In genomic region chr22:37241351-37242142, GRCh38 we compare ENCODE assay signal across 9 cellular contexts. TPM values are rescaled to one million over a fixed set of nuclear protein-coding genes. Genes with fewer than 3 reads are reported as not detected.
DNase-seq lines count a peak whose midpoint lies in the region; ATAC-seq, FAIRE-seq and TF ChIP-seq lines count a peak whose summit lies in the region.
"Had no signal": no experiment of that assay in that cellular context is flagged by ENCODE, and none has a peak within 500 bp of the region (broad histone marks: within the 10 kb centered on the region; RNA-seq: fewer than 3 reads in every experiment).

No MANE protein-coding gene starts in this region.

- no peaks in the 10 kb centered on the region for H3K9me1 ChIP-seq in K562 (ENCODE audit: control insufficient read depth, insufficient read depth, low read length)

- H3K27ac ChIP-seq in OCI-LY1 (ENCODE audit: low read depth, low read length, poor library complexity, severe bottlenecking) (peak overlapping the region; percentile 97), K562 (ENCODE audit: extremely low read depth, low read depth, low read length) (peak overlapping the region; percentile 88), skin epidermis (peak overlapping the region in 16 of 21 experiments; percentile 2 to 94 (median 61))

- H3K36me3 ChIP-seq in OCI-LY1 (ENCODE audit: insufficient read depth, low read length) (peaks cover 50% of the 10 kb centered on the region), K562 (ENCODE audit: control insufficient read depth, insufficient read depth, low read length) (peaks cover 49% of the 10 kb centered on the region; the same call in 2 of the 3 replicates)

- in situ Hi-C loops in GM13976 (cut with MboI; ENCODE audit: low sequenced_read_pairs, unreplicated experiment): no loop called here
- in situ Hi-C loops in K562 (cut with MboI): no loop called here

- H3K4me1 ChIP-seq in OCI-LY1 (ENCODE audit: insufficient read depth, low read length, severe bottlenecking) (peaks cover 86% of the 10 kb centered on the region), K562 (replicated peaks in 1 of 2; ENCODE audit: control insufficient read depth in 2 of 2, insufficient read depth in 2 of 2, low read length in 2 of 2) (peaks cover 29 to 52% of the 10 kb centered on the region in 2 experiments)

- H3F3A ChIP-seq in OCI-LY1 (ENCODE audit: insufficient read depth, low read length): 0 out of 2 replicates have a peak, but pooled peaks cover 3% of the 10 kb centered on the region

- H3K79me2 ChIP-seq in OCI-LY1 (ENCODE audit: insufficient read depth, low read length) (peaks cover 8% of the 10 kb centered on the region; the same call in 1 of the 2 replicates), K562 (ENCODE audit: control insufficient read depth, insufficient read depth, low read length) (peaks cover 44% of the 10 kb centered on the region)

- H3K4me3 ChIP-seq in OCI-LY1 (ENCODE audit: low read depth, low read length, poor library complexity, severe bottlenecking): peak overlapping the region; percentile 91
- H3K4me3 ChIP-seq in K562: peak overlapping the region; percentile 76
- H3K4me3 ChIP-seq in skin epidermis: peak overlapping the region; percentile 4 to 53 (median 18)

- H3K9me2 ChIP-seq in OCI-LY1 (ENCODE audit: low read depth, low read length): no peaks in the 10 kb centered on the region

- H2AFZ ChIP-seq in OCI-LY1 (ENCODE audit: low read length): no peak overlapping the region
- no peak overlapping the region for H2AFZ ChIP-seq in K562 (ENCODE audit: low read depth, low read length)

- intact Hi-C loops in K562 (cut with micrococcal nuclease): no loop called here

- H3K9me3 ChIP-seq in OCI-LY1 (ENCODE audit: low read length) (no peaks in the 10 kb centered on the region), K562 (replicated peaks; ENCODE audit: control insufficient read depth, insufficient read depth, low read depth, low read length) (no peaks in the 10 kb centered on the region)

- no peaks in the 10 kb centered on the region for H3K27me3 ChIP-seq in OCI-LY1 (ENCODE audit: insufficient read depth, low read length)
- no peaks in the 10 kb centered on the region for H3K27me3 ChIP-seq in K562 (ENCODE audit: control insufficient read depth in 2 of 2, insufficient read depth in 2 of 2, low read length in 2 of 2)

- POLR2A ChIA-PET in K562 (lab: Yijun Ruan, JAX): interaction anchor here (0.7 to 1.4 kb wide), 4 partner anchors 16 to 75 kb away, joined by 3 to 5 read pairs (median 4); no protein-coding TSS in a partner anchor

- CTCF ChIA-PET in K562 (lab: Yijun Ruan, JAX; ENCODE audit: low intra/inter-chr PET ratio): no interaction called here

- no peak for FAIRE-seq in K562 (lab: Jason Lieb, UNC)

- peak overlapping the region; percentile 91 for H3K9ac ChIP-seq in OCI-LY1 (ENCODE audit: low read length)
- peak overlapping the region; percentile 80 to 81 for H3K9ac ChIP-seq in K562 (ENCODE audit: insufficient read depth in 1 of 2, low read depth in 2 of 2, low read length in 2 of 2)

- no peak for TF ChIP-seq EP300 in K562 (IDR thresholded peaks at IDR 0.05; ENCODE audit: low read length)

- H4K20me1 ChIP-seq in OCI-LY1 (ENCODE audit: insufficient read depth, low read length): no peaks in the 10 kb centered on the region
- no peaks in the 10 kb centered on the region; the same call in none of the 2 replicates for H4K20me1 ChIP-seq in K562 (replicated peaks; ENCODE audit: control insufficient read depth, insufficient read depth, low read length)

- TF ChIP-seq CTCF in GM13976 (IDR thresholded peaks at IDR 0.05; ENCODE audit: borderline replicate concordance, control extremely low read depth, extremely low read depth, insufficient read depth, missing control alignments): no peak
- no peak for TF ChIP-seq CTCF in OCI-LY1 (IDR thresholded peaks at IDR 0.05; ENCODE audit: low read length)
- no peak for TF ChIP-seq CTCF in K562 (IDR thresholded peaks at IDR 0.05 in 2 of 3, conservative IDR thresholded peaks at IDR 0.05 in 1 of 3; ENCODE audit: insufficient read depth in 2 of 3, low read depth in 1 of 3, low read length in 3 of 3)

- TF ChIP-seq RAD21 in K562 (CRISPR knock-in tag; conservative IDR thresholded peaks at IDR 0.05 in 1 of 2, IDR thresholded peaks at IDR 0.05 in 1 of 2): no peak

- DNase-seq in GM13976 (ENCODE audit: low spot score) (peak; percentile 59), K562 (ENCODE audit: extremely low read depth in 1 of 4, low spot score in 3 of 4) (no peak), ureter (ENCODE audit: low spot score) (no peak), COLO668 (lab: John Stamatoyannopoulos, UW; ENCODE audit: unreplicated experiment) (no peak)

- BruUV-seq in K562 (replicated peaks; lab: Mats Ljungman, UMichigan): no TSS peak

- no peak for ATAC-seq in K562
- ATAC-seq in HG03045 (IDR thresholded peaks at IDR 0.05; ENCODE audit: unreplicated experiment): no peak
- no peak for ATAC-seq in GM21367 (IDR thresholded peaks at IDR 0.05; ENCODE audit: unreplicated experiment)

- H3K4me2 ChIP-seq in OCI-LY1 (ENCODE audit: low read length): peak overlapping the region; percentile 80
- peak overlapping the region; percentile 92 for H3K4me2 ChIP-seq in K562 (ENCODE audit: insufficient read depth, low read length)

- 67% methylated on average over 11 of the region's 19 CpGs for WGBS in K562 (ENCODE audit: insufficient coverage, low coverage, missing lambda C conversion rate)

- no peak for TF ChIP-seq POLR2A in K562 (conservative IDR thresholded peaks at IDR 0.05)

RNA-seq across cellular contexts. Expression of gene RAC2, which starts 2.5 kb away (rescaled TPM):
- total RNA-seq in K562 (2011; cell fraction: chromatin; rRNA removed; ENCODE audit: low replicate concordance): 47.8 and 143 TPM in 2 replicates
- 99.9 and 118 TPM in 2 replicates for total RNA-seq in K562 (2011; cell fraction: nucleolus; rRNA removed)
- total RNA-seq in K562 (2011; cell fraction: nucleoplasm; rRNA removed): 74.1 and 109 TPM in 2 replicates
- total RNA-seq in K562 (2014; rRNA removed) (40.4 and 59.3 TPM in 2 replicates), K562 (2014; rRNA removed; fragmentation: Illumina TruSeq; extraction: Trizol) (18.6 and 22.7 TPM in 2 replicates), K562 (2015; rRNA removed; fragmentation: Illumina TruSeq; extraction: Trizol) (45.1 and 50.1 TPM in 2 replicates), K562 (2021) (82.8 and 95.3 TPM in 2 replicates), ureter (30.4 TPM)
- polyA plus RNA-seq in K562 (2011; rRNA removed) (43.3 and 102 TPM in 2 replicates), K562 (2014; fragmentation: Illumina TruSeq; extraction: Trizol) (103 and 132 TPM in 2 replicates), K562 (2014; fragmentation: Nextera tagmentation; extraction: Ambion mirVana) (10 to 100 TPM; 25.4 to 26.8 TPM), K562 (2014; rRNA removed) (49.1 and 51.0 TPM in 2 replicates)
- 74.7 and 120 TPM in 2 replicates for polyA plus RNA-seq in K562 (2011; cell fraction: cytosol; rRNA removed)
- polyA plus RNA-seq in K562 (2011; cell fraction: nucleus; rRNA removed): 95.0 and 171 TPM in 2 replicates
- polyA plus RNA-seq in K562 (2012): 151 and 373 TPM in 2 replicates
- polyA minus RNA-seq in K562 (2011; rRNA and poly(A)+ RNA removed): 25.1 and 30.5 TPM in 2 replicates
- polyA minus RNA-seq in K562 (2011; cell fraction: cytosol; rRNA and poly(A)+ RNA removed): 62.2 and 68.9 TPM in 2 replicates
- 69.4 and 73.9 TPM in 2 replicates for polyA minus RNA-seq in K562 (2011; cell fraction: nucleus; rRNA and poly(A)+ RNA removed)

RNA-seq across cellular contexts. Expression of gene SSTR3, which starts 29.3 kb away (rescaled TPM):
- total RNA-seq in K562 (2011; cell fraction: chromatin; rRNA removed; ENCODE audit: low replicate concordance): 0.07 TPM in 1 of 2 replicates, not detected in the other
- not detected in 2 replicates for total RNA-seq in K562 (2011; cell fraction: nucleolus; rRNA removed)
- total RNA-seq in K562 (2011; cell fraction: nucleoplasm; rRNA removed): 0.07 TPM in 1 of 2 replicates, not detected in the other
- total RNA-seq in K562 (2014; rRNA removed): not detected in 2 replicates
- not detected in 2 replicates for total RNA-seq in K562 (2014; rRNA removed; fragmentation: Illumina TruSeq; extraction: Trizol)
- not detected in 2 replicates for total RNA-seq in K562 (2015; rRNA removed; fragmentation: Illumina TruSeq; extraction: Trizol)
- not detected in 2 replicates for total RNA-seq in K562 (2021)
- polyA plus RNA-seq in K562 (2011; rRNA removed): 0.03 TPM in 1 of 2 replicates, not detected in the other
- polyA plus RNA-seq in K562 (2011; cell fraction: cytosol; rRNA removed): 0.01 and 0.03 TPM in 2 replicates
- polyA plus RNA-seq in K562 (2011; cell fraction: nucleus; rRNA removed): 0.09 TPM in 1 of 2 replicates, not detected in the other
- polyA plus RNA-seq in K562 (2012): 0.01 TPM in 1 of 2 replicates, not detected in the other
- polyA plus RNA-seq in K562 (2014; fragmentation: Illumina TruSeq; extraction: Trizol): not detected in 2 replicates
- polyA plus RNA-seq in K562 (2014; fragmentation: Nextera tagmentation; extraction: Ambion mirVana): not detected
- not detected in 2 replicates for polyA plus RNA-seq in K562 (2014; rRNA removed)
- polyA minus RNA-seq in K562 (2011; rRNA and poly(A)+ RNA removed): not detected in 2 replicates
- not detected in 2 replicates for polyA minus RNA-seq in K562 (2011; cell fraction: cytosol; rRNA and poly(A)+ RNA removed)
- not detected in 2 replicates for polyA minus RNA-seq in K562 (2011; cell fraction: nucleus; rRNA and poly(A)+ RNA removed)
- not detected for total RNA-seq in ureter
- total RNA-seq: left ventricle myocardium superior had no signal

RNA-seq across cellular contexts. Expression of gene CYTH4, which starts 40.8 kb away (rescaled TPM):
- 1.6 and 4.0 TPM in 2 replicates for total RNA-seq in K562 (2011; cell fraction: chromatin; rRNA removed; ENCODE audit: low replicate concordance)
- 0.39 and 1.7 TPM in 2 replicates for total RNA-seq in K562 (2011; cell fraction: nucleolus; rRNA removed)
- total RNA-seq in K562 (2011; cell fraction: nucleoplasm; rRNA removed): 1.1 and 1.5 TPM in 2 replicates
- total RNA-seq in K562 (2014; rRNA removed) (0.33 and 0.68 TPM in 2 replicates), K562 (2014; rRNA removed; fragmentation: Illumina TruSeq; extraction: Trizol) (0.10 and 0.18 TPM in 2 replicates), K562 (2015; rRNA removed; fragmentation: Illumina TruSeq; extraction: Trizol) (0.54 and 0.60 TPM in 2 replicates), K562 (2021) (0.58 and 0.75 TPM in 2 replicates), ureter (16.3 TPM)
- polyA plus RNA-seq in K562 (2011; rRNA removed) (2.0 and 2.5 TPM in 2 replicates), K562 (2014; fragmentation: Illumina TruSeq; extraction: Trizol) (0.28 and 0.33 TPM in 2 replicates), K562 (2014; fragmentation: Nextera tagmentation; extraction: Ambion mirVana) (under 1 TPM in 1 of 2 experiments, not detected in 1; 0.03 TPM), K562 (2014; rRNA removed) (0.73 and 1.1 TPM in 2 replicates)
- polyA plus RNA-seq in K562 (2011; cell fraction: cytosol; rRNA removed): 1.4 and 2.9 TPM in 2 replicates
- 6.2 and 14.7 TPM in 2 replicates for polyA plus RNA-seq in K562 (2011; cell fraction: nucleus; rRNA removed)
- 1.3 and 1.6 TPM in 2 replicates for polyA plus RNA-seq in K562 (2012)
- 1.7 and 1.8 TPM in 2 replicates for polyA minus RNA-seq in K562 (2011; rRNA and poly(A)+ RNA removed)
- polyA minus RNA-seq in K562 (2011; cell fraction: cytosol; rRNA and poly(A)+ RNA removed): 1.6 TPM in 1 of 2 replicates, not detected in the other
- 1.6 and 2.6 TPM in 2 replicates for polyA minus RNA-seq in K562 (2011; cell fraction: nucleus; rRNA and poly(A)+ RNA removed)

RNA-seq across cellular contexts. Expression of gene C1QTNF6, which starts 53.5 kb away (rescaled TPM):
- 4.0 and 6.2 TPM in 2 replicates for total RNA-seq in K562 (2011; cell fraction: chromatin; rRNA removed; ENCODE audit: low replicate concordance)
- total RNA-seq in K562 (2011; cell fraction: nucleolus; rRNA removed): 4.3 and 4.5 TPM in 2 replicates
- 4.8 and 5.4 TPM in 2 replicates for total RNA-seq in K562 (2011; cell fraction: nucleoplasm; rRNA removed)
- total RNA-seq in K562 (2014; rRNA removed): 0.18 and 0.41 TPM in 2 replicates
- total RNA-seq in K562 (2014; rRNA removed; fragmentation: Illumina TruSeq; extraction: Trizol): 0.54 and 0.55 TPM in 2 replicates
- 0.40 and 0.53 TPM in 2 replicates for total RNA-seq in K562 (2015; rRNA removed; fragmentation: Illumina TruSeq; extraction: Trizol)
- 0.75 and 0.81 TPM in 2 replicates for total RNA-seq in K562 (2021)
- polyA plus RNA-seq in K562 (2011; rRNA removed): 0.92 and 1.6 TPM in 2 replicates
- 0.52 and 0.83 TPM in 2 replicates for polyA plus RNA-seq in K562 (2011; cell fraction: cytosol; rRNA removed)
- polyA plus RNA-seq in K562 (2011; cell fraction: nucleus; rRNA removed): 7.9 and 8.6 TPM in 2 replicates
- polyA plus RNA-seq in K562 (2012): 0.60 and 4.1 TPM in 2 replicates
- polyA plus RNA-seq in K562 (2014; fragmentation: Illumina TruSeq; extraction: Trizol): 0.68 and 1.1 TPM in 2 replicates
- polyA plus RNA-seq in K562 (2014; fragmentation: Nextera tagmentation; extraction: Ambion mirVana): under 1 TPM; 0.20 to 0.21 TPM
- 0.70 and 0.91 TPM in 2 replicates for polyA plus RNA-seq in K562 (2014; rRNA removed)
- polyA minus RNA-seq in K562 (2011; rRNA and poly(A)+ RNA removed): 1.9 and 2.3 TPM in 2 replicates
- 0.67 and 1.4 TPM in 2 replicates for polyA minus RNA-seq in K562 (2011; cell fraction: cytosol; rRNA and poly(A)+ RNA removed)
- polyA minus RNA-seq in K562 (2011; cell fraction: nucleus; rRNA and poly(A)+ RNA removed): 6.1 and 9.6 TPM in 2 replicates
- 9.4 TPM for total RNA-seq in ureter

Comparison
In these comparisons a context has a peak if more than half of its experiments do, and no peak if none do; other contexts are left out.
1. H3K4me3 ChIP-seq: peak in every context shown above with its lines; median percentile 91 in OCI-LY1; 76 in K562; 18 in skin epidermis.